Comparison of ENCODE assay signal across 35 cellular contexts in the genomic region with DNA sequence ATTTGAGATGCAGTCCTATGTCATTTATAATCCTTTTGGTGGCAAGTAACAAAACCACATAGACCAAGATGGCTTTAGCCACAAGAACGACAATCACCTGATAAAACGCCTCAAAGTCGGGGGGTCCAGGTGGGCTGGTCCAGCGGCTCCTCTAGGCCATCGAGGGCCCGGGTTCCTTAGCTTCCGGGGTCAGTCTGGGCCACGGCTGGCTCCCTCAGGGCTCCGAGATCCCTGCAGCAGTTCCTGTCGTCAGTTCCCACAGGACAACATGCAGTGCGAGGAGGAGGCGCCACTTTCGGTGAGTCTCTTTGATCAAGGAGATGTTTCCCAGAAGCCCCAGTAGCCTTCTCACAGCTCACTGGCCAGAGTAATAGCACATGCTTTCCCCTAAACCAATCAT.
"Had no signal": no experiment of that assay in that cellular context is flagged by ENCODE, and none has a peak within 500 bp of the region (broad histone marks: within the 10 kb centered on the region; RNA-seq: fewer than 3 reads in every experiment).

No MANE protein-coding gene starts in this region.

- H3K36me3 ChIP-seq: MG63 had no signal

- H3K4me3 ChIP-seq: MG63 had no signal

- H3K27ac ChIP-seq: KMS-11 had no signal

- H3K27me3 ChIP-seq: MG63 had no signal

- DNase-seq: Karpas-422, Kasumi-1, KG1, MG63, MM.1S, MV-4-11, NCI-H1048, NCI-H1092, NCI-H1092 treated with DMSO at 0.1 percent for 48 hours, NCI-H1105, NCI-H1105 treated with DMSO at 0.1 percent for 48 hours, NCI-H1417, NCI-H1417 treated with DMSO at 0.1 percent for 48 hours, NCI-H1436, NCI-H1436 treated with DMSO at 0.1 percent for 48 hours, NCI-H146, NCI-H1694, NCI-H1694 treated with DMSO at 0.1 percent for 48 hours, NCI-H187, NCI-H187 treated with DMSO at 0.1 percent for 48 hours, NCI-H1930, NCI-H2029, NCI-H2029 treated with DMSO at 0.1 percent for 48 hours, NCI-H2081, NCI-H2081 treated with DMSO at 0.1 percent for 48 hours, NCI-H2107, NCI-H2171, NCI-H2171 treated with DMSO at 0.1 percent for 48 hours, NCI-H2227 treated with DMSO at 0.1 percent for 48 hours, NCI-H226, NCI-H345, NCI-H446, NCI-H446 treated with DMSO at 0.1 percent for 48 hours, NCI-H510A had no signal

- H3K9me3 ChIP-seq: MG63 had no signal
